In the genomic region with DNA sequence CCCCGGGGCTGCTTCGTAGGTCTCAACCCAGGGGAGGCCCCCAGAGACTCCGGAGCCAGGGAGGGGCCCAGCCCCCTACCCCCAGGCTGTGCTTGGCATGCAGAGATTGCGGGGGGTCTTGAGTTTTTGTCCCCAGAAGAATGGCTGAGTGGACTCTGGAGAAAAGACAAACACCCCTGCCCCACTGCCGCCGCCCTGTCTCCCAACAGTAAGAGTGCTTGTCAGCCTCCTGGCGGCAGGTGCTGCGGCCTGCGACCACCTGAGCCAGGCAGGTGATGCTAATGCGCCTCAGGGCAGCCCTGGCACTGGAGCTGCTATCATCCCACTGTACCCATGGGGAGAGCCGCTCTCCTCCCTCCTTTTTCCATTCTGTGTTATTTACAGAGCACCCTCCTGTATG, we compare ENCODE assay signal across 1 cellular context.
TF ChIP-seq lines count a peak whose summit lies in the region.

No MANE protein-coding gene starts in this region.

TF ChIP-seq in GM23338, 12 proteins besides CTCF, POLR2A, EP300 and RAD21:
- TF ChIP-seq EZH2 (IDR thresholded peaks at IDR 0.05; ENCODE audit: low read depth, unreplicated experiment) = no peak
- TF ChIP-seq ZNF114 (CRISPR knock-in tag; IDR thresholded peaks at IDR 0.05) = no peak
- TF ChIP-seq STAT1 (IDR thresholded peaks at IDR 0.05; ENCODE audit: unreplicated experiment) = no peak
- TF ChIP-seq EZH2phosphoT487 (IDR thresholded peaks at IDR 0.05; ENCODE audit: unreplicated experiment) = no peak
- TF ChIP-seq, protein P1, sequence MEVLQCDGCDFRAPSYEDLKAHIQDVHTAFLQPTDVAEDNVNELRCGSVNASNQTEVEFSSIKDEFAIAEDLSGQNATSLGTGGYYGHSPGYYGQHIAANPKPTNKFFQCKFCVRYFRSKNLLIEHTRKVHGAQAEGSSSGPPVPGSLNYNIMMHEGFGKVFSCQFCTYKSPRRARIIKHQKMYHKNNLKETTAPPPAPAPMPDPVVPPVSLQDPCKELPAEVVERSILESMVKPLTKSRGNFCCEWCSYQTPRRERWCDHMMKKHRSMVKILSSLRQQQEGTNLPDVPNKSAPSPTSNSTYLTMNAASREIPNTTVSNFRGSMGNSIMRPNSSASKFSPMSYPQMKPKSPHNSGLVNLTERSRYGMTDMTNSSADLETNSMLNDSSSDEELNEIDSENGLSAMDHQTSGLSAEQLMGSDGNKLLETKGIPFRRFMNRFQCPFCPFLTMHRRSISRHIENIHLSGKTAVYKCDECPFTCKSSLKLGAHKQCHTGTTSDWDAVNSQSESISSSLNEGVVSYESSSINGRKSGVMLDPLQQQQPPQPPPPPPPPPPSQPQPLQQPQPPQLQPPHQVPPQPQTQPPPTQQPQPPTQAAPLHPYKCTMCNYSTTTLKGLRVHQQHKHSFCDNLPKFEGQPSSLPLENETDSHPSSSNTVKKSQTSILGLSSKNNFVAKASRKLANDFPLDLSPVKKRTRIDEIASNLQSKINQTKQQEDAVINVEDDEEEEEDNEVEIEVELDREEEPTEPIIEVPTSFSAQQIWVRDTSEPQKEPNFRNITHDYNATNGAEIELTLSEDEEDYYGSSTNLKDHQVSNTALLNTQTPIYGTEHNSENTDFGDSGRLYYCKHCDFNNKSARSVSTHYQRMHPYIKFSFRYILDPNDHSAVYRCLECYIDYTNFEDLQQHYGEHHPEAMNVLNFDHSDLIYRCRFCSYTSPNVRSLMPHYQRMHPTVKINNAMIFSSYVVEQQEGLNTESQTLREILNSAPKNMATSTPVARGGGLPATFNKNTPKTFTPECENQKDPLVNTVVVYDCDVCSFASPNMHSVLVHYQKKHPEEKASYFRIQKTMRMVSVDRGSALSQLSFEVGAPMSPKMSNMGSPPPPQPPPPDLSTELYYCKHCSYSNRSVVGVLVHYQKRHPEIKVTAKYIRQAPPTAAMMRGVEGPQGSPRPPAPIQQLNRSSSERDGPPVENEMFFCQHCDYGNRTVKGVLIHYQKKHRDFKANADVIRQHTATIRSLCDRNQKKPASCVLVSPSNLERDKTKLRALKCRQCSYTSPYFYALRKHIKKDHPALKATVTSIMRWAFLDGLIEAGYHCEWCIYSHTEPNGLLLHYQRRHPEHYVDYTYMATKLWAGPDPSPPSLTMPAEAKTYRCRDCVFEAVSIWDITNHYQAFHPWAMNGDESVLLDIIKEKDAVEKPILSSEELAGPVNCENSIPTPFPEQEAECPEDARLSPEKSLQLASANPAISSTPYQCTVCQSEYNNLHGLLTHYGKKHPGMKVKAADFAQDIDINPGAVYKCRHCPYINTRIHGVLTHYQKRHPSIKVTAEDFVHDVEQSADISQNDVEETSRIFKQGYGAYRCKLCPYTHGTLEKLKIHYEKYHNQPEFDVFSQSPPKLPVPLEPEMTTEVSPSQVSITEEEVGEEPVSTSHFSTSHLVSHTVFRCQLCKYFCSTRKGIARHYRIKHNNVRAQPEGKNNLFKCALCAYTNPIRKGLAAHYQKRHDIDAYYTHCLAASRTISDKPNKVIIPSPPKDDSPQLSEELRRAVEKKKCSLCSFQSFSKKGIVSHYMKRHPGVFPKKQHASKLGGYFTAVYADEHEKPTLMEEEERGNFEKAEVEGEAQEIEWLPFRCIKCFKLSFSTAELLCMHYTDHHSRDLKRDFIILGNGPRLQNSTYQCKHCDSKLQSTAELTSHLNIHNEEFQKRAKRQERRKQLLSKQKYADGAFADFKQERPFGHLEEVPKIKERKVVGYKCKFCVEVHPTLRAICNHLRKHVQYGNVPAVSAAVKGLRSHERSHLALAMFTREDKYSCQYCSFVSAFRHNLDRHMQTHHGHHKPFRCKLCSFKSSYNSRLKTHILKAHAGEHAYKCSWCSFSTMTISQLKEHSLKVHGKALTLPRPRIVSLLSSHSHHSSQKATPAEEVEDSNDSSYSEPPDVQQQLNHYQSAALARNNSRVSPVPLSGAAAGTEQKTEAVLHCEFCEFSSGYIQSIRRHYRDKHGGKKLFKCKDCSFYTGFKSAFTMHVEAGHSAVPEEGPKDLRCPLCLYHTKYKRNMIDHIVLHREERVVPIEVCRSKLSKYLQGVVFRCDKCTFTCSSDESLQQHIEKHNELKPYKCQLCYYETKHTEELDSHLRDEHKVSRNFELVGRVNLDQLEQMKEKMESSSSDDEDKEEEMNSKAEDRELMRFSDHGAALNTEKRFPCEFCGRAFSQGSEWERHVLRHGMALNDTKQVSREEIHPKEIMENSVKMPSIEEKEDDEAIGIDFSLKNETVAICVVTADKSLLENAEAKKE (CRISPR knock-in tag; IDR thresholded peaks at IDR 0.05) = no peak
- no peak for TF ChIP-seq ZNF331 (CRISPR knock-in tag; IDR thresholded peaks at IDR 0.05; ENCODE audit: low read depth)
- TF ChIP-seq ETS1 (IDR thresholded peaks at IDR 0.05) = no peak
- no peak for TF ChIP-seq CREB1 (CRISPR knock-in tag; IDR thresholded peaks at IDR 0.05; ENCODE audit: low read depth)
- TF ChIP-seq NANOG (IDR thresholded peaks at IDR 0.05; ENCODE audit: borderline replicate concordance) = no peak
- no peak for TF ChIP-seq REST (IDR thresholded peaks at IDR 0.05; ENCODE audit: unreplicated experiment)
- no peak for TF ChIP-seq POLR2AphosphoS5 (IDR thresholded peaks at IDR 0.05; ENCODE audit: low read depth)
- TF ChIP-seq JUNB (IDR thresholded peaks at IDR 0.05; ENCODE audit: unreplicated experiment) = no peak
TF ChIP-seq in GM23338: peak in this region for 0.
